ENCODE assay signal across 17 cellular contexts in the genomic region with DNA sequence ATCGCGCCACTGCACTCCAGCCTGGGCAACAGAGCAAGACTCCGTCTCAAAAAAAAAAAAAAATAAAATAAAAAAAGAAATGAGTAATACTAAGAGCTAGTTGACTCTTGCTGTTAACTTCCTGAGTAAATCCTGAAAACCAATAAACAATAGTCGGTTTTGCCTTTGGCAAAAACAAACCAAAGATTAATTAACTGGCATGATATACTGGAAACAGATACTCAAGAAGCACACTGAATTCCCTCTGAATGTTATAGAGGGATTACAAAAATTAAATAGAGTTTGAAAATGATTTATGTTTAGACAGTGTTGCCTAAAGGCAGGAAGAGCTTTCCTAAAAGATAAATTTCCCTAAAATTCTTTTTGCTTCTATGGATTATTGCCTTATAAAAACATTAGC.
DNase-seq lines count a peak whose midpoint lies in the region; ATAC-seq, FAIRE-seq and TF ChIP-seq lines count a peak whose summit lies in the region.
"Had no signal": no experiment of that assay in that cellular context is flagged by ENCODE, and none has a peak within 500 bp of the region (broad histone marks: within the 10 kb centered on the region; RNA-seq: fewer than 3 reads in every experiment).

No MANE protein-coding gene starts in this region.

- CTCF ChIA-PET in mammary epithelial cell (lab: Charles Lee; ENCODE audit: low non-redundant PET), result no interaction called here

- H3K79me2 ChIP-seq in mammary epithelial cell (ENCODE audit: insufficient read depth, low read length), result no peaks in the 10 kb centered on the region

- intact Hi-C loops in mammary epithelial cell (cut with micrococcal nuclease), result no loop called here
- intact Hi-C loops in breast epithelium (cut with DNase I; ENCODE audit: low total_unique reads), result no loop called here

- no peak overlapping the region for H2AFZ ChIP-seq in mammary epithelial cell (ENCODE audit: low read depth, low read length)

- TF ChIP-seq POLR2A in breast epithelium (IDR thresholded peaks at IDR 0.05), result no peak

- H3K4me1 ChIP-seq in mammary epithelial cell (ENCODE audit: insufficient read depth, low read length) (no peaks in the 10 kb centered on the region), breast epithelium (no peaks in the 10 kb centered on the region)
- H3K4me1 ChIP-seq: HAP-1 had no signal

- H3K9me3 ChIP-seq in mammary epithelial cell (replicated peaks; ENCODE audit: insufficient read depth, low read length) (no peaks in the 10 kb centered on the region), breast epithelium (peaks cover 0 to 3% of the 10 kb centered on the region in 2 donors)
- H3K9me3 ChIP-seq: HAP-1 had no signal

- H3K4me2 ChIP-seq in mammary epithelial cell (ENCODE audit: insufficient read depth, low read depth, low read length), result no peak overlapping the region
- H3K4me2 ChIP-seq: BLaER1 treated with 17β-estradiol and CSF1 and Interleukin-3, amounts not matched to agents 10 nM and 100 nM had no signal

- no peak overlapping the region for H3K4me3 ChIP-seq in mammary epithelial cell (replicated peaks in 1 of 3; ENCODE audit: insufficient read depth in 1 of 3, low read depth in 2 of 3, low read length in 3 of 3)
- no peak overlapping the region for H3K4me3 ChIP-seq in breast epithelium
- H3K4me3 ChIP-seq in bronchial epithelial cell (ENCODE audit: low read depth, low read length), result no peak overlapping the region
- H3K4me3 ChIP-seq: BLaER1 treated with 17β-estradiol and CSF1 and Interleukin-3, amounts not matched to agents 10 nM and 100 nM; HAP-1; K562 had no signal

- FAIRE-seq in bronchial epithelial cell (lab: Jason Lieb, UNC), result no peak
- FAIRE-seq: K562 had no signal

- no TSS peak for BruUV-seq in mammary epithelial cell (replicated peaks; lab: Mats Ljungman, UMichigan)

- no peaks in the 10 kb centered on the region for H3K36me3 ChIP-seq in mammary epithelial cell (ENCODE audit: insufficient read depth, low read length)
- H3K36me3 ChIP-seq in breast epithelium, result no peaks in the 10 kb centered on the region
- no peaks in the 10 kb centered on the region for H3K36me3 ChIP-seq in bronchial epithelial cell (ENCODE audit: control insufficient read depth, insufficient read depth, low read length)
- H3K36me3 ChIP-seq: BLaER1 treated with 17β-estradiol and CSF1 and Interleukin-3, amounts not matched to agents 10 nM and 100 nM; HAP-1 had no signal

- no peaks in the 10 kb centered on the region for H3K27me3 ChIP-seq in mammary epithelial cell (ENCODE audit: insufficient read depth, low read length)
- no peaks in the 10 kb centered on the region for H3K27me3 ChIP-seq in breast epithelium
- no peaks in the 10 kb centered on the region for H3K27me3 ChIP-seq in bronchial epithelial cell (ENCODE audit: control insufficient read depth, insufficient read depth, low read length)
- H3K27me3 ChIP-seq: BLaER1 treated with 17β-estradiol and CSF1 and Interleukin-3, amounts not matched to agents 10 nM and 100 nM had no signal

- peak; percentile 72 for DNase-seq in mammary epithelial cell
- no peak for DNase-seq in breast epithelium (ENCODE audit: low spot score in 2 of 2)
- peak; percentile 40 for DNase-seq in M059J (ENCODE audit: low read depth)
- DNase-seq in bronchial epithelial cell (ENCODE audit: low read depth), result peak; percentile 42
- DNase-seq in NCI-H1417 treated with DMSO at 0.1 percent for 48 hours (lab: John Stamatoyannopoulos, UW), result no peak
- DNase-seq: 8988T; Calu3; CD8-positive, alpha-beta T cell; DND-41; GF-D8; IMR-90 had no signal

- ATAC-seq in HG02623 (IDR thresholded peaks at IDR 0.05; ENCODE audit: unreplicated experiment) (no peak), GM21723 (IDR thresholded peaks at IDR 0.05; ENCODE audit: unreplicated experiment) (no peak)
- ATAC-seq: CD8-positive, alpha-beta T cell; K562 had no signal

- no peak overlapping the region for H3K9ac ChIP-seq in mammary epithelial cell (ENCODE audit: insufficient read depth, low read length)
- H3K9ac ChIP-seq: BLaER1 treated with 17β-estradiol and CSF1 and Interleukin-3, amounts not matched to agents 10 nM and 100 nM had no signal

- no peak overlapping the region for H3K27ac ChIP-seq in mammary epithelial cell (ENCODE audit: insufficient read depth, low read depth, low read length)
- H3K27ac ChIP-seq in breast epithelium, result no peak overlapping the region
- H3K27ac ChIP-seq: BLaER1 treated with 17β-estradiol and CSF1 and Interleukin-3, amounts not matched to agents 10 nM and 100 nM; HL-60 had no signal

- TF ChIP-seq CTCF in mammary epithelial cell (conservative IDR thresholded peaks at IDR 0.05 in 1 of 2, IDR thresholded peaks at IDR 0.05 in 1 of 2; ENCODE audit: extremely low read depth in 1 of 2, insufficient read depth in 1 of 2, low read depth in 1 of 2, low read length in 2 of 2) (no peak), breast epithelium (IDR thresholded peaks at IDR 0.05) (no peak), bronchial epithelial cell (IDR thresholded peaks at IDR 0.05; ENCODE audit: insufficient read depth, low read length, severe bottlenecking) (no peak)

- in situ Hi-C loops in mammary epithelial cell (cut with MboI; ENCODE audit: low sequenced_read_pairs in 2 of 2), result no loop called here

- H4K20me1 ChIP-seq in mammary epithelial cell (ENCODE audit: insufficient read depth, low read length), result no peaks in the 10 kb centered on the region
- H4K20me1 ChIP-seq: BLaER1 treated with 17β-estradiol and CSF1 and Interleukin-3, amounts not matched to agents 10 nM and 100 nM had no signal

- dilution Hi-C loops in mammary epithelial cell (cut with HindIII; ENCODE audit: low sequenced_read_pairs), result no loop called here

- WGBS in mammary epithelial cell (ENCODE audit: low coverage, missing lambda C conversion rate), result 10% methylated on average over 1 of the region's 4 CpGs

Comparison
In these comparisons a context has a peak if more than half of its experiments do, and no peak if none do; other contexts are left out.
1. DNase-seq: peak in mammary epithelial cell (single experiment), M059J (single experiment) and bronchial epithelial cell (single experiment); none in breast epithelium (0 of 2) and NCI-H1417 treated with DMSO at 0.1 percent for 48 hours (single experiment).